22 cellular contexts compared by ENCODE assay signal in genomic region chr3:9141903-9142302, GRCh38.
DNase-seq lines count a peak whose midpoint lies in the region; ATAC-seq and TF ChIP-seq lines count a peak whose summit lies in the region.
"Had no signal": no experiment of that assay in that cellular context is flagged by ENCODE, and none has a peak within 500 bp of the region (broad histone marks: within the 10 kb centered on the region; RNA-seq: fewer than 3 reads in every experiment).

No MANE protein-coding gene starts in this region.

- peak overlapping the region in 3 of 5 experiments; percentile 2 to 34 (median 4) for H3K4me3 Mint-ChIP-seq in brain
- H3K4me3 Mint-ChIP-seq: activated CD4-positive, alpha-beta T cell treated with anti-CD3 and anti-CD28 coated beads, Interleukin-2, amount 10 ng/mL, durations not matched to agents 7 days and 5 days; activated T-helper 1 cell treated with anti-CD3 and anti-CD28 coated beads, Interleukin-12 subunit alpha, Interleukin-12 subunit beta, Interleukin-2, Interleukin-4 antibody, amounts not matched to agents 30 ng/mL and 10 ng/mL and 1 ng/mL, durations not matched to agents 14 hours and 24 hours and 36 hours; CD8-positive, alpha-beta T cell; central memory CD8-positive, alpha-beta T cell had no signal

- DNase-seq in DMS79 treated with DMSO at 0.1 percent for 48 hours (lab: John Stamatoyannopoulos, UW) (peak; percentile 1), DMS79 (lab: John Stamatoyannopoulos, UW) (no peak), foreskin keratinocyte (peak; percentile 54 to 79), sciatic nerve (ENCODE audit: low spot score) (no peak), upper lobe of left lung (no peak), NCI-H446 treated with DMSO at 0.1 percent for 48 hours (lab: John Stamatoyannopoulos, UW) (no peak)
- DNase-seq in activated T-cell treated with anti-CD3 and anti-CD28 coated beads, Interleukin-2, amount 50 U/mL, for 48 hours: no peak
- DNase-seq: activated CD4-positive, alpha-beta T cell treated with anti-CD3 and anti-CD28 coated beads, Interleukin-2, amount 10 ng/mL, durations not matched to agents 7 days and 5 days; activated naive CD4-positive, alpha-beta T cell treated with anti-CD3 and anti-CD28 coated beads, Interleukin-2, amount 50 U/mL, for 16 hours; CD8-positive, alpha-beta T cell; foreskin melanocyte; hippocampal formation; MM.1S; NCI-H146; RPMI8226; T-helper 2 cell; transverse colon; WERI-Rb-1 had no signal

- TF ChIP-seq POLR2A in upper lobe of left lung (IDR thresholded peaks at IDR 0.05): no peak

- peaks cover 51% of the 10 kb centered on the region for H3K36me3 Mint-ChIP-seq in brain
- H3K36me3 Mint-ChIP-seq: CD8-positive, alpha-beta T cell had no signal

- H3K4me1 ChIP-seq in foreskin keratinocyte (peaks cover 8% of the 10 kb centered on the region), upper lobe of left lung (peaks cover 0 to 2% (median under 1%) of the 10 kb centered on the region in 4 donors)

- H3K9me3 Mint-ChIP-seq in brain: peaks cover 3 to 31% (median 8%) of the 10 kb centered on the region in 5 experiments
- H3K9me3 Mint-ChIP-seq: central memory CD8-positive, alpha-beta T cell had no signal

- peaks cover 0 to 5% (median 0%) of the 10 kb centered on the region in 4 donors for H3K9me3 ChIP-seq in upper lobe of left lung
- H3K9me3 ChIP-seq: transverse colon had no signal

- peak overlapping the region; percentile 47 to 85 (median 68) for H3K27ac Mint-ChIP-seq in brain
- H3K27ac Mint-ChIP-seq: activated CD4-positive, alpha-beta T cell treated with anti-CD3 and anti-CD28 coated beads, Interleukin-2, amount 10 ng/mL, durations not matched to agents 7 days and 5 days; activated T-helper 1 cell treated with anti-CD3 and anti-CD28 coated beads, Interleukin-12 subunit alpha, Interleukin-12 subunit beta, Interleukin-2, Interleukin-4 antibody, amounts not matched to agents 30 ng/mL and 10 ng/mL and 1 ng/mL, durations not matched to agents 14 hours and 24 hours and 36 hours; CD8-positive, alpha-beta T cell had no signal

- H3K27ac ChIP-seq in foreskin keratinocyte (no peak overlapping the region), upper lobe of left lung (no peak overlapping the region)
- H3K27ac ChIP-seq: 22Rv1, transverse colon, WERI-Rb-1 had no signal

- no peak overlapping the region for H3K4me3 ChIP-seq in upper lobe of left lung
- H3K4me3 ChIP-seq: transverse colon had no signal

- H3K27me3 Mint-ChIP-seq in brain: peaks cover 8% of the 10 kb centered on the region

- intact Hi-C loops in sciatic nerve (cut with DNase I): no loop called here

- no peaks in the 10 kb centered on the region for H3K36me3 ChIP-seq in upper lobe of left lung
- H3K36me3 ChIP-seq: transverse colon, WERI-Rb-1 had no signal

- TF ChIP-seq EP300 in upper lobe of left lung (IDR thresholded peaks at IDR 0.05): no peak

- H3K27me3 ChIP-seq in foreskin keratinocyte (no peaks in the 10 kb centered on the region), upper lobe of left lung (no peaks in the 10 kb centered on the region)

- TF ChIP-seq CTCF in brain (conservative IDR thresholded peaks at IDR 0.05) (no peak), foreskin keratinocyte (conservative IDR thresholded peaks at IDR 0.05) (no peak), upper lobe of left lung (IDR thresholded peaks at IDR 0.05) (no peak)

- WGBS in upper lobe of left lung, 2 donors: 53 to 55% methylated on average over 5 of the region's 5 CpGs

- peaks cover 57% of the 10 kb centered on the region for H3K4me1 Mint-ChIP-seq in brain

- ATAC-seq in foreskin keratinocyte (peak; percentile 13), sciatic nerve (peak; percentile 39), upper lobe of left lung (ENCODE audit: low FRiP score in 2 of 2) (no peak)
- ATAC-seq: CD8-positive, alpha-beta T cell had no signal

Comparison
In these comparisons a context has a peak if more than half of its experiments do, and no peak if none do; other contexts are left out.
1. DNase-seq: peak in DMS79 treated with DMSO at 0.1 percent for 48 hours (single experiment) and foreskin keratinocyte (2 of 2); none in DMS79 (single experiment), sciatic nerve (single experiment), activated T-cell treated with anti-CD3 and anti-CD28 coated beads, Interleukin-2, amount 50 U/mL, for 48 hours (0 of 2), upper lobe of left lung (0 of 2) and NCI-H446 treated with DMSO at 0.1 percent for 48 hours (single experiment).
2. ATAC-seq: peak in foreskin keratinocyte (single experiment) and sciatic nerve (single experiment); none in upper lobe of left lung (0 of 2).